In the genomic region with DNA sequence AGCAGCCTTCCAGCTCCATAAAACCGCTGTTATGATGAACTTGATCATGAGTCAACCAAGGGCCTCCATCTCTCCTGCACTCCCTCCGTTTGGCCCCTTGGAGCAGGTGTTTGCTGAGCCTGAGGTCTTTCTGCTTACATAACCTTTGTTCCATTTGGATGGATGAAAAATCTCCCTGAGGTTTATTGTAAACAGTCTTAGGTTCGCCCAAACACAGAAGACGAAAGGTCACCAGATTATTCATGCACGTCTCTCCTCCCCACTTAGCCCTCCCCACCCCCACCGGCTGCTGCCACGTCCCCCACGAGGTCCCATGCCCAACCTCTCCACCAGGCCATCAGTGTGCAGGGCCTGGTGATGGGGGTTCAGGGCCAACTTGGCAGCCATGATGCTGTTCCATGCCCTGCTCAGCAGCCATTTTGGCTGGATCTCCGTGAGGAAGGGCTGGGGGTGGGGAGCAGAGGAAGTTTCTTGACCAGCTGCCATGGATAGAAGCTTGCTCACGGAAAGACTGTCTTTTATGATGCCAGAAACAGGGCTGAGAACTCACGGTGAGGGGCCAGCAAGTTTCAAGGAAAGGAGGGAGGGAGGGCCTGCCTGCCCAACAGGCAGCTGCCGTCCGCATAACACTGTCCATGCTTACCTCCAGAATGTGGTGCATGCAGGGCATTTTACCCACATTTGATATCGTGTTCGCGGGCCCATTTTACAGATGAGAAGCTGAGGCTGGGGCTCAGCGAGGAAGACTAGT, we compare ENCODE assay signal across 1 cellular context.
A peak's percentile ranks its signal among the peaks of the same experiment; 100 is the strongest.
TF ChIP-seq lines count a peak whose summit lies in the region.

No MANE protein-coding gene starts in this region.

TF ChIP-seq in IMR-90, 13 proteins besides CTCF, POLR2A, EP300 and RAD21:
- TF ChIP-seq MAZ (IDR thresholded peaks at IDR 0.05; ENCODE audit: borderline replicate concordance, low read depth, low read length) = peak; percentile 79; the same call in 1 of the 2 replicates
- TF ChIP-seq BHLHE40 (IDR thresholded peaks at IDR 0.05; ENCODE audit: low read depth, low read length) = peak; percentile 50
- TF ChIP-seq FOS (IDR thresholded peaks at IDR 0.05; ENCODE audit: low read depth, low read length) = peak; percentile 82
- TF ChIP-seq RCOR1 (IDR thresholded peaks at IDR 0.05; ENCODE audit: insufficient replicate concordance, low read length) = peak; percentile 99
- 0 out of 2 replicates have a peak, but pooled peaks have one; percentile 26 for TF ChIP-seq SMC3 (IDR thresholded peaks at IDR 0.05; ENCODE audit: low read depth, low read length)
- TF ChIP-seq, protein P1, sequence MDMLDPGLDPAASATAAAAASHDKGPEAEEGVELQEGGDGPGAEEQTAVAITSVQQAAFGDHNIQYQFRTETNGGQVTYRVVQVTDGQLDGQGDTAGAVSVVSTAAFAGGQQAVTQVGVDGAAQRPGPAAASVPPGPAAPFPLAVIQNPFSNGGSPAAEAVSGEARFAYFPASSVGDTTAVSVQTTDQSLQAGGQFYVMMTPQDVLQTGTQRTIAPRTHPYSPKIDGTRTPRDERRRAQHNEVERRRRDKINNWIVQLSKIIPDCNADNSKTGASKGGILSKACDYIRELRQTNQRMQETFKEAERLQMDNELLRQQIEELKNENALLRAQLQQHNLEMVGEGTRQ (IDR thresholded peaks at IDR 0.05; ENCODE audit: low read depth, low read length) = no peak
- no peak for TF ChIP-seq MAFK (IDR thresholded peaks at IDR 0.05; ENCODE audit: low read depth, low read length)
- no peak for TF ChIP-seq MXI1 (IDR thresholded peaks at IDR 0.05; ENCODE audit: borderline replicate concordance, low read depth, low read length)
- TF ChIP-seq, protein P2, sequence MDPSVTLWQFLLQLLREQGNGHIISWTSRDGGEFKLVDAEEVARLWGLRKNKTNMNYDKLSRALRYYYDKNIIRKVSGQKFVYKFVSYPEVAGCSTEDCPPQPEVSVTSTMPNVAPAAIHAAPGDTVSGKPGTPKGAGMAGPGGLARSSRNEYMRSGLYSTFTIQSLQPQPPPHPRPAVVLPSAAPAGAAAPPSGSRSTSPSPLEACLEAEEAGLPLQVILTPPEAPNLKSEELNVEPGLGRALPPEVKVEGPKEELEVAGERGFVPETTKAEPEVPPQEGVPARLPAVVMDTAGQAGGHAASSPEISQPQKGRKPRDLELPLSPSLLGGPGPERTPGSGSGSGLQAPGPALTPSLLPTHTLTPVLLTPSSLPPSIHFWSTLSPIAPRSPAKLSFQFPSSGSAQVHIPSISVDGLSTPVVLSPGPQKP (IDR thresholded peaks at IDR 0.05; ENCODE audit: borderline replicate concordance, low read depth, low read length) = no peak
TF ChIP-seq in IMR-90: peak in this region for 5.
